Comparison of ENCODE assay signal across 15 cellular contexts in the genomic region with DNA sequence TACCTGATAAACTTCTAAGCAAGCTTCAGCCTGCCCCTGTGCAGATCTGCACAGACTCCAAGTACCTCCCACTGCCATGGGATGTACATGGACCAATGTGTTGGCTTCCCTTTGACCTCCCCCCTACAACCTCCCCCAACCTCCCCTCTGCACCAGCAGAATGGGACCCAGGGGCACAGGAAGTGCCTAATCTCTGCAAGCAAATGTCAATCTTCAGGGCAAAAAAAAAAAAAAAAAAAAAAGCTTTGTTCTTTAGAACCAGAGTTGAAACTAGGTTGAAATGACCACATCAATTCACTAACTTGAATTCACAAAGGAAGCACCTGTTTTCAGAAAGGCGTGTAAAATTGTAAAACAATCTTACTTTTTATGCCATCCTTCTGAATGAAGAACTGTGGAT. TPM values are rescaled to one million over a fixed set of nuclear protein-coding genes. Genes with fewer than 3 reads are reported as not detected.
DNase-seq lines count a peak whose midpoint lies in the region; TF ChIP-seq lines count a peak whose summit lies in the region.
"Had no signal": no experiment of that assay in that cellular context is flagged by ENCODE, and none has a peak within 500 bp of the region (broad histone marks: within the 10 kb centered on the region; RNA-seq: fewer than 3 reads in every experiment).

No MANE protein-coding gene starts in this region.

- no peak overlapping the region for H2BK15ac ChIP-seq in mesendoderm (replicated peaks; ENCODE audit: low read depth)

- H4K20me1 ChIP-seq in Loucy (ENCODE audit: insufficient read depth, low read length, poor library complexity, severe bottlenecking), result no peaks in the 10 kb centered on the region

- no peak overlapping the region for H2AFZ ChIP-seq in Loucy (ENCODE audit: low read length)

- H3K9me3 ChIP-seq in Loucy (ENCODE audit: insufficient read depth, low read depth, low read length) (no peaks in the 10 kb centered on the region), spleen (no peaks in the 10 kb centered on the region)
- H3K9me3 ChIP-seq: transverse colon had no signal

- no peak overlapping the region for H4K5ac ChIP-seq in mesendoderm (ENCODE audit: low read length)

- H3K79me2 ChIP-seq in Loucy (ENCODE audit: insufficient read depth, low read length), result peaks cover 54% of the 10 kb centered on the region; the same call in 1 of the 2 replicates
- H3K79me2 ChIP-seq in mesendoderm (ENCODE audit: control insufficient read depth, insufficient read depth, low read length), result no peaks in the 10 kb centered on the region

- no peak overlapping the region for H3K18ac ChIP-seq in mesendoderm (ENCODE audit: low read length)

- H3K36me3 ChIP-seq in Loucy (ENCODE audit: insufficient read depth, low read length) (no peaks in the 10 kb centered on the region), mesendoderm (ENCODE audit: control insufficient read depth, insufficient read depth, low read length) (no peaks in the 10 kb centered on the region), spleen (no peaks in the 10 kb centered on the region)
- H3K36me3 ChIP-seq: transverse colon had no signal

- intact Hi-C loops in spleen (cut with DNase I; ENCODE audit: low total_unique reads), result no loop called here

- H4K8ac ChIP-seq in mesendoderm (ENCODE audit: low read depth, low read length), result no peak overlapping the region

- H3K4me3 ChIP-seq in Loucy (ENCODE audit: low read length, poor library complexity, severe bottlenecking) (peak overlapping the region; percentile 61), mesendoderm (ENCODE audit: low read length) (no peak overlapping the region), spleen (no peak overlapping the region)
- H3K4me3 ChIP-seq: transverse colon had no signal

- H2BK5ac ChIP-seq in mesendoderm (ENCODE audit: low read length), result no peak overlapping the region

- H3K27ac ChIP-seq in mesendoderm (ENCODE audit: low read depth, low read length) (no peak overlapping the region), spleen (peak overlapping the region in 2 of 8 donors; percentile 9 to 24)
- H3K27ac ChIP-seq: transverse colon, VCaP had no signal

- DNase-seq in NCI-H1105 (lab: John Stamatoyannopoulos, UW) (peak; percentile 11), NCI-H1105 treated with DMSO at 0.1 percent for 48 hours (lab: John Stamatoyannopoulos, UW) (no peak), mesendoderm (peak; percentile 73), SKM-1 (lab: John Stamatoyannopoulos, UW; ENCODE audit: unreplicated experiment) (no peak), cortex of kidney (lab: John Stamatoyannopoulos, UW) (no peak), spleen (no peak)
- peak; percentile 64 for DNase-seq in activated effector memory CD4-positive, alpha-beta T cell treated with anti-CD3 and anti-CD28 coated beads, Interleukin-2, amount 50 U/mL, for 16 hours
- DNase-seq: 8988T; amniotic stem cell; effector CD8-positive, alpha-beta T cell; NCI-H345; RPMI8226 had no signal

- TF ChIP-seq CTCF in Loucy (conservative IDR thresholded peaks at IDR 0.05; ENCODE audit: low read length) (no peak), spleen (IDR thresholded peaks at IDR 0.05 in 8 of 11, conservative IDR thresholded peaks at IDR 0.05 in 3 of 11) (no peak)

- H3K4me2 ChIP-seq in Loucy (ENCODE audit: low read depth, low read length, poor library complexity, severe bottlenecking) (peak overlapping the region; percentile 71), mesendoderm (ENCODE audit: low read length) (no peak overlapping the region)

- no peak overlapping the region for H2AK5ac ChIP-seq in mesendoderm (ENCODE audit: low read length)

- no peak overlapping the region for H2BK120ac ChIP-seq in mesendoderm (ENCODE audit: low read depth, low read length)

- peak overlapping the region; percentile 62 for H3K9ac ChIP-seq in Loucy (ENCODE audit: low read depth, low read length, poor library complexity, severe bottlenecking)
- H3K9ac ChIP-seq in mesendoderm (ENCODE audit: low read length), result no peak overlapping the region

- no peak overlapping the region for H3K56ac ChIP-seq in mesendoderm (ENCODE audit: low read length)

- TF ChIP-seq POLR2A in spleen (IDR thresholded peaks at IDR 0.05), result no peak

- H3K27me3 ChIP-seq in Loucy (ENCODE audit: insufficient read depth, low read length, poor library complexity, severe bottlenecking) (no peaks in the 10 kb centered on the region), mesendoderm (ENCODE audit: insufficient read depth, low read length, poor library complexity) (no peaks in the 10 kb centered on the region), spleen (replicated peaks in 1 of 7) (no peaks in the 10 kb centered on the region)
- H3K27me3 ChIP-seq: transverse colon had no signal

- no peak overlapping the region for H3K23ac ChIP-seq in mesendoderm (ENCODE audit: low read length)

- peaks cover 11% of the 10 kb centered on the region for H3F3A ChIP-seq in Loucy (ENCODE audit: low read depth)

- peaks cover 60% of the 10 kb centered on the region for H3K4me1 ChIP-seq in Loucy (ENCODE audit: insufficient read depth, low read length, poor library complexity, severe bottlenecking)
- peaks cover 7% of the 10 kb centered on the region for H3K4me1 ChIP-seq in mesendoderm (ENCODE audit: control insufficient read depth, low read depth, low read length)
- H3K4me1 ChIP-seq in spleen, result peaks cover 0 to 14% (median 0%) of the 10 kb centered on the region in 6 donors

- H3K79me1 ChIP-seq in mesendoderm (ENCODE audit: low read length), result peaks cover 12% of the 10 kb centered on the region

- no peaks in the 10 kb centered on the region for H3K9me2 ChIP-seq in Loucy (replicated peaks; ENCODE audit: low read depth, low read length)

- WGBS in mesendoderm (ENCODE audit: extremely low coverage, insufficient coverage, low lambda C conversion rate), result no CpG with 5 or more reads among the region's 1 CpG
- WGBS in spleen, 5 donors, result 17 to 28% (median 25%) methylated on average over 1 of the region's 1 CpG

- H3K4ac ChIP-seq in mesendoderm (ENCODE audit: low read depth, low read length), result no peak overlapping the region

RNA-seq across cellular contexts. Expression of a gene that starts 53.9 kb away (rescaled TPM):
- 19.2 TPM for polyA plus RNA-seq in mesendoderm (2013, experiment 1 of 2)
- polyA plus RNA-seq in mesendoderm (2013, experiment 2 of 2), result 20.3 TPM
- 10 to 100 TPM; 13.3 to 35.0 (median 21.6) TPM for total RNA-seq in spleen
- 1 to 10 TPM; 1.9 to 3.3 (median 2.1) TPM for polyA plus RNA-seq in spleen

Comparison
In these comparisons a context has a peak if more than half of its experiments do, and no peak if none do; other contexts are left out.
1. DNase-seq: peak in NCI-H1105 (single experiment), activated effector memory CD4-positive, alpha-beta T cell treated with anti-CD3 and anti-CD28 coated beads, Interleukin-2, amount 50 U/mL, for 16 hours (single experiment) and mesendoderm (single experiment); none in NCI-H1105 treated with DMSO at 0.1 percent for 48 hours (single experiment), SKM-1 (single experiment), cortex of kidney (single experiment) and spleen (single experiment).